2 cellular contexts compared by ENCODE assay signal in the genomic region with DNA sequence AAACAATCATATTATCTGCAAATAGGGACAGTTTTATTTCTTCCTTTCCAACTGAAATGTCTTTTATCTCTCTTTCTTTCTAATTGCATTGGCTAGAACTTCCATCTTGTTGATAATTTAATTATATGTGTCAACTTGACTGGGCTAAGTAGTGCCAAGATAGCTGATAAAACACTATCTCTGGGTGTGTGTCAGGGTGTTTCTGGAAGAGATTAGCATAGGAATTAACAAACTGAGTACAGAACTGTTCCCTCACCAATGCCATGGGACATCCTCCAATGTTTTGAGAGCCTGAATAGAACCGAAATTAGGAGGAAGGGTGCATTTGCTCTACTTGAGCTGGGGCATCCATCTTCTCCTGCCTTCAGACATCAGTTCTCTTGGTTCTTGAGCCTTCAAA.
TF ChIP-seq lines count a peak whose summit lies in the region.

No MANE protein-coding gene starts in this region.

TF ChIP-seq in GM23338, 12 proteins besides CTCF, POLR2A, EP300 and RAD21 (continues in another document):
- no peak for TF ChIP-seq ETS1 (IDR thresholded peaks at IDR 0.05)
- no peak for TF ChIP-seq ZNF331 (CRISPR knock-in tag; IDR thresholded peaks at IDR 0.05; ENCODE audit: low read depth)
- no peak for TF ChIP-seq CREB1 (CRISPR knock-in tag; IDR thresholded peaks at IDR 0.05; ENCODE audit: low read depth)
- TF ChIP-seq, protein P1, sequence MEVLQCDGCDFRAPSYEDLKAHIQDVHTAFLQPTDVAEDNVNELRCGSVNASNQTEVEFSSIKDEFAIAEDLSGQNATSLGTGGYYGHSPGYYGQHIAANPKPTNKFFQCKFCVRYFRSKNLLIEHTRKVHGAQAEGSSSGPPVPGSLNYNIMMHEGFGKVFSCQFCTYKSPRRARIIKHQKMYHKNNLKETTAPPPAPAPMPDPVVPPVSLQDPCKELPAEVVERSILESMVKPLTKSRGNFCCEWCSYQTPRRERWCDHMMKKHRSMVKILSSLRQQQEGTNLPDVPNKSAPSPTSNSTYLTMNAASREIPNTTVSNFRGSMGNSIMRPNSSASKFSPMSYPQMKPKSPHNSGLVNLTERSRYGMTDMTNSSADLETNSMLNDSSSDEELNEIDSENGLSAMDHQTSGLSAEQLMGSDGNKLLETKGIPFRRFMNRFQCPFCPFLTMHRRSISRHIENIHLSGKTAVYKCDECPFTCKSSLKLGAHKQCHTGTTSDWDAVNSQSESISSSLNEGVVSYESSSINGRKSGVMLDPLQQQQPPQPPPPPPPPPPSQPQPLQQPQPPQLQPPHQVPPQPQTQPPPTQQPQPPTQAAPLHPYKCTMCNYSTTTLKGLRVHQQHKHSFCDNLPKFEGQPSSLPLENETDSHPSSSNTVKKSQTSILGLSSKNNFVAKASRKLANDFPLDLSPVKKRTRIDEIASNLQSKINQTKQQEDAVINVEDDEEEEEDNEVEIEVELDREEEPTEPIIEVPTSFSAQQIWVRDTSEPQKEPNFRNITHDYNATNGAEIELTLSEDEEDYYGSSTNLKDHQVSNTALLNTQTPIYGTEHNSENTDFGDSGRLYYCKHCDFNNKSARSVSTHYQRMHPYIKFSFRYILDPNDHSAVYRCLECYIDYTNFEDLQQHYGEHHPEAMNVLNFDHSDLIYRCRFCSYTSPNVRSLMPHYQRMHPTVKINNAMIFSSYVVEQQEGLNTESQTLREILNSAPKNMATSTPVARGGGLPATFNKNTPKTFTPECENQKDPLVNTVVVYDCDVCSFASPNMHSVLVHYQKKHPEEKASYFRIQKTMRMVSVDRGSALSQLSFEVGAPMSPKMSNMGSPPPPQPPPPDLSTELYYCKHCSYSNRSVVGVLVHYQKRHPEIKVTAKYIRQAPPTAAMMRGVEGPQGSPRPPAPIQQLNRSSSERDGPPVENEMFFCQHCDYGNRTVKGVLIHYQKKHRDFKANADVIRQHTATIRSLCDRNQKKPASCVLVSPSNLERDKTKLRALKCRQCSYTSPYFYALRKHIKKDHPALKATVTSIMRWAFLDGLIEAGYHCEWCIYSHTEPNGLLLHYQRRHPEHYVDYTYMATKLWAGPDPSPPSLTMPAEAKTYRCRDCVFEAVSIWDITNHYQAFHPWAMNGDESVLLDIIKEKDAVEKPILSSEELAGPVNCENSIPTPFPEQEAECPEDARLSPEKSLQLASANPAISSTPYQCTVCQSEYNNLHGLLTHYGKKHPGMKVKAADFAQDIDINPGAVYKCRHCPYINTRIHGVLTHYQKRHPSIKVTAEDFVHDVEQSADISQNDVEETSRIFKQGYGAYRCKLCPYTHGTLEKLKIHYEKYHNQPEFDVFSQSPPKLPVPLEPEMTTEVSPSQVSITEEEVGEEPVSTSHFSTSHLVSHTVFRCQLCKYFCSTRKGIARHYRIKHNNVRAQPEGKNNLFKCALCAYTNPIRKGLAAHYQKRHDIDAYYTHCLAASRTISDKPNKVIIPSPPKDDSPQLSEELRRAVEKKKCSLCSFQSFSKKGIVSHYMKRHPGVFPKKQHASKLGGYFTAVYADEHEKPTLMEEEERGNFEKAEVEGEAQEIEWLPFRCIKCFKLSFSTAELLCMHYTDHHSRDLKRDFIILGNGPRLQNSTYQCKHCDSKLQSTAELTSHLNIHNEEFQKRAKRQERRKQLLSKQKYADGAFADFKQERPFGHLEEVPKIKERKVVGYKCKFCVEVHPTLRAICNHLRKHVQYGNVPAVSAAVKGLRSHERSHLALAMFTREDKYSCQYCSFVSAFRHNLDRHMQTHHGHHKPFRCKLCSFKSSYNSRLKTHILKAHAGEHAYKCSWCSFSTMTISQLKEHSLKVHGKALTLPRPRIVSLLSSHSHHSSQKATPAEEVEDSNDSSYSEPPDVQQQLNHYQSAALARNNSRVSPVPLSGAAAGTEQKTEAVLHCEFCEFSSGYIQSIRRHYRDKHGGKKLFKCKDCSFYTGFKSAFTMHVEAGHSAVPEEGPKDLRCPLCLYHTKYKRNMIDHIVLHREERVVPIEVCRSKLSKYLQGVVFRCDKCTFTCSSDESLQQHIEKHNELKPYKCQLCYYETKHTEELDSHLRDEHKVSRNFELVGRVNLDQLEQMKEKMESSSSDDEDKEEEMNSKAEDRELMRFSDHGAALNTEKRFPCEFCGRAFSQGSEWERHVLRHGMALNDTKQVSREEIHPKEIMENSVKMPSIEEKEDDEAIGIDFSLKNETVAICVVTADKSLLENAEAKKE (CRISPR knock-in tag; IDR thresholded peaks at IDR 0.05), result no peak
- no peak for TF ChIP-seq NANOG (IDR thresholded peaks at IDR 0.05; ENCODE audit: borderline replicate concordance)
- no peak for TF ChIP-seq EZH2 (IDR thresholded peaks at IDR 0.05; ENCODE audit: low read depth, unreplicated experiment)
- TF ChIP-seq EZH2phosphoT487 (IDR thresholded peaks at IDR 0.05; ENCODE audit: unreplicated experiment), result no peak
- TF ChIP-seq ZNF114 (CRISPR knock-in tag; IDR thresholded peaks at IDR 0.05), result no peak
- no peak for TF ChIP-seq STAT1 (IDR thresholded peaks at IDR 0.05; ENCODE audit: unreplicated experiment)
- no peak for TF ChIP-seq REST (IDR thresholded peaks at IDR 0.05; ENCODE audit: unreplicated experiment)

TF ChIP-seq in H1, 55 proteins besides CTCF, POLR2A, EP300 and RAD21:
- no peak for TF ChIP-seq NRF1 (IDR thresholded peaks at IDR 0.05; ENCODE audit: low read depth, low read length)
- no peak for TF ChIP-seq TAF7 (optimal IDR thresholded peaks at IDR 0.05; ENCODE audit: borderline replicate concordance, low read depth, low read length)
